19 cellular contexts compared by ENCODE assay signal in the genomic region with DNA sequence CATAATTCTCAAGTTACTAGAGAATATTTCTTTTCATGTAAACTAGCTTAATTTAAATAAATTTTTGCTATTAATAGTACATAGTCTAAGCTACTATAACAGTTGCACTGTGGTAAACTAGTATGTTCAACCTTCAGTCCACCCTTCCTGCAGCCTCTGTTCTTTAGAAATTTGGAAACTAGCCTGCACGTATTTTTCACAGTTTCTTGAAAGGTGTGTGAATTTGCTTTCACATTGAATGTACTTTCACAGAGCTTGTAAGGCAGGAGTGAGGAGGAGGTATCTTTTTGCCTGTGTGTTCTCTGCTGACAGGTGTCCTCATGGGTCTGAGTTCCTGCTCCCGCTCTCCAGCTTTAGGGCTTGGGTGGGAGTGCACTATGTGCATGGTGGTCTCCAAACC.
DNase-seq lines count a peak whose midpoint lies in the region; ATAC-seq and TF ChIP-seq lines count a peak whose summit lies in the region.
"Had no signal": no experiment of that assay in that cellular context is flagged by ENCODE, and none has a peak within 500 bp of the region (broad histone marks: within the 10 kb centered on the region; RNA-seq: fewer than 3 reads in every experiment).

No MANE protein-coding gene starts in this region.

- TF ChIP-seq CTCF in GM10266 (IDR thresholded peaks at IDR 0.05; ENCODE audit: control insufficient read depth, insufficient read depth, low read depth, missing control alignments): no peak

- peak; percentile 21 for DNase-seq in GM10266 (ENCODE audit: extremely low spot score)
- no peak for DNase-seq in NCI-H446 (lab: John Stamatoyannopoulos, UW)
- no peak for DNase-seq in NCI-H2029 (lab: John Stamatoyannopoulos, UW)
- no peak for DNase-seq in activated gamma-delta T cell (lab: John Stamatoyannopoulos, UW)
- DNase-seq in DMS153 treated with DMSO at 0.1 percent for 48 hours (lab: John Stamatoyannopoulos, UW; ENCODE audit: unreplicated experiment): no peak
- DNase-seq: CD4-positive, alpha-beta memory T cell; dermis blood vessel endothelial cell; NCI-H1048; NCI-H2171; NK-92 treated with Interleukin-12 subunit alpha and Interleukin-12 subunit beta, amount 100 ng/mL, for 24 hours; right lobe of liver; stimulated activated CD4-positive, alpha-beta T cell treated with anti-CD3 and anti-CD28 coated beads, Interleukin-1b, Interleukin-23, amount 100 ng/mL, for 48 hours; thyroid gland had no signal

- ATAC-seq in GM19035 (IDR thresholded peaks at IDR 0.05; ENCODE audit: unreplicated experiment): peak; percentile 82
- ATAC-seq in GM21717 (IDR thresholded peaks at IDR 0.05; ENCODE audit: unreplicated experiment): peak; percentile 69
- ATAC-seq in HG03135 (IDR thresholded peaks at IDR 0.05; ENCODE audit: unreplicated experiment): peak; percentile 75
- ATAC-seq: A549; activated CD4-positive, CD25-positive, alpha-beta regulatory T cell treated with anti-CD3 and anti-CD28 coated beads, Interleukin-2, amount 50 U/mL, for 24 hours; HepG2; right lobe of liver had no signal
